20 cellular contexts compared by ENCODE assay signal in genomic region chr10:132861884-132862461, GRCh38.
DNase-seq lines count a peak whose midpoint lies in the region; ATAC-seq and TF ChIP-seq lines count a peak whose summit lies in the region.
"Had no signal": no experiment of that assay in that cellular context is flagged by ENCODE, and none has a peak within 500 bp of the region (broad histone marks: within the 10 kb centered on the region; RNA-seq: fewer than 3 reads in every experiment).

No MANE protein-coding gene starts in this region.

- H3K36me3 Mint-ChIP-seq in CD14-positive monocyte (no peaks in the 10 kb centered on the region), endodermal cell (ENCODE audit: low read depth) (no peaks in the 10 kb centered on the region)
- H3K36me3 Mint-ChIP-seq: T-cell had no signal

- POLR2A ChIA-PET in HEK293T (lab: Yijun Ruan, JAX): no interaction called here

- no peak overlapping the region for H3K9ac ChIP-seq in endodermal cell (ENCODE audit: extremely low read depth, low read length, poor library complexity, severe bottlenecking)

- H3K4me1 Mint-ChIP-seq in CD14-positive monocyte: peaks cover 4% of the 10 kb centered on the region
- no peaks in the 10 kb centered on the region for H3K4me1 Mint-ChIP-seq in endodermal cell
- H3K4me1 Mint-ChIP-seq: central memory CD8-positive, alpha-beta T cell had no signal

- no peaks in the 10 kb centered on the region for H3K36me3 ChIP-seq in endodermal cell (ENCODE audit: control insufficient read depth, insufficient read depth, low read length)
- H3K36me3 ChIP-seq: ascending aorta, heart right ventricle, thoracic aorta had no signal

- no peaks in the 10 kb centered on the region for H3K4me1 ChIP-seq in endodermal cell (ENCODE audit: control insufficient read depth, insufficient read depth, low read length)
- H3K4me1 ChIP-seq: ascending aorta, heart right ventricle had no signal

- no peak overlapping the region for H3K27ac Mint-ChIP-seq in CD14-positive monocyte
- H3K27ac Mint-ChIP-seq in endodermal cell: no peak overlapping the region
- H3K27ac Mint-ChIP-seq: activated CD4-positive, alpha-beta T cell treated with anti-CD3 and anti-CD28 coated beads, Interleukin-2, amount 10 ng/mL, durations not matched to agents 24 days and 14 days; T-cell had no signal

- intact Hi-C loops in CD14-positive monocyte (cut with micrococcal nuclease) (no loop called here), sciatic nerve (cut with DNase I) (no loop called here)

- WGBS in endodermal cell (ENCODE audit: insufficient coverage in 1 of 2, insufficient read length in 1 of 2), 2 experiments: 88 to 92% methylated on average over 13 to 22 of the region's 24 CpGs

- no peaks in the 10 kb centered on the region for H3K9me3 ChIP-seq in endodermal cell (ENCODE audit: control insufficient read depth, low read length)
- H3K9me3 ChIP-seq: ascending aorta, thoracic aorta had no signal

- no peak overlapping the region for H3K27ac ChIP-seq in endodermal cell (ENCODE audit: low read depth, low read length)
- H3K27ac ChIP-seq: ascending aorta, heart right ventricle, skin epidermis, thoracic aorta had no signal

- H3K9me3 Mint-ChIP-seq in CD14-positive monocyte (peaks cover 0 to 12% (median 2%) of the 10 kb centered on the region in 7 donors), endodermal cell (peaks cover 2% of the 10 kb centered on the region)
- H3K9me3 Mint-ChIP-seq: activated CD4-positive, alpha-beta T cell treated with anti-CD3 and anti-CD28 coated beads, Interleukin-2, amount 10 ng/mL, durations not matched to agents 24 days and 14 days; central memory CD8-positive, alpha-beta T cell; T-cell had no signal

- H3K27me3 Mint-ChIP-seq in CD14-positive monocyte (ENCODE audit: low read depth in 3 of 3) (peaks cover 2 to 19% (median 4%) of the 10 kb centered on the region in 3 donors), endodermal cell (ENCODE audit: insufficient read depth) (no peaks in the 10 kb centered on the region)
- H3K27me3 Mint-ChIP-seq: activated CD4-positive, alpha-beta T cell treated with anti-CD3 and anti-CD28 coated beads, Interleukin-2, amount 10 ng/mL, durations not matched to agents 24 days and 14 days had no signal

- no peak for ATAC-seq in sciatic nerve
- no peak for ATAC-seq in GM21423 (IDR thresholded peaks at IDR 0.05; ENCODE audit: unreplicated experiment)

- no peak for TF ChIP-seq CTCF in CD14-positive monocyte (IDR thresholded peaks at IDR 0.05)
- no peak for TF ChIP-seq CTCF in endodermal cell (conservative IDR thresholded peaks at IDR 0.05)

- H3K27me3 ChIP-seq in endodermal cell (ENCODE audit: control insufficient read depth, insufficient read depth, low read length, poor library complexity, severe bottlenecking): no peaks in the 10 kb centered on the region
- H3K27me3 ChIP-seq: ascending aorta had no signal

- H3K4me3 ChIP-seq in endodermal cell (ENCODE audit: low read length): no peak overlapping the region
- H3K4me3 ChIP-seq: ascending aorta, heart right ventricle, skin epidermis, thoracic aorta had no signal

- CTCF ChIA-PET in HEK293T (lab: Yijun Ruan, JAX): no interaction called here

- no peak overlapping the region for H3K4me3 Mint-ChIP-seq in CD14-positive monocyte
- H3K4me3 Mint-ChIP-seq in endodermal cell: no peak overlapping the region
- H3K4me3 Mint-ChIP-seq: activated CD4-positive, alpha-beta T cell treated with anti-CD3 and anti-CD28 coated beads, Interleukin-2, amount 10 ng/mL, durations not matched to agents 24 days and 14 days; central memory CD8-positive, alpha-beta T cell had no signal

- DNase-seq in activated T-cell treated with anti-CD3 and anti-CD28 coated beads, Interleukin-2, amount 50 U/mL, for 1 hour: peak; percentile 13
- DNase-seq in activated T-cell treated with anti-CD3 and anti-CD28 coated beads for 4 hours: no peak
- peak; percentile 23 for DNase-seq in CD14-positive monocyte (ENCODE audit: low spot score)
- DNase-seq in endodermal cell: peak; percentile 38
- DNase-seq in sciatic nerve (ENCODE audit: low spot score): peak; percentile 60
- DNase-seq in HPDE6-E6E7 (ENCODE audit: extremely low spot score): no peak
- DNase-seq in HEK293T (ENCODE audit: extremely low spot score): no peak
- DNase-seq: activated CD4-positive, alpha-beta T cell treated with anti-CD3 and anti-CD28 coated beads, Interleukin-2, amount 10 ng/mL, durations not matched to agents 24 days and 14 days; activated naive CD4-positive, alpha-beta T cell treated with Interleukin-2 at 50 U/mL for 16 hours; DMS79; NCI-H69; SIG-M5; stimulated activated CD4-positive, alpha-beta T cell treated with anti-CD3 and anti-CD28 coated beads, Interleukin-2, amount 100 ng/mL, for 48 hours had no signal

TF ChIP-seq in HEK293T, 16 proteins besides CTCF, POLR2A, EP300 and RAD21:
- no peak for TF ChIP-seq FOXA1 (IDR thresholded peaks at IDR 0.05)
- no peak for TF ChIP-seq ELF4 (IDR thresholded peaks at IDR 0.05)

Comparison
In these comparisons a context has a peak if more than half of its experiments do, and no peak if none do; other contexts are left out.
1. DNase-seq: peak in activated T-cell treated with anti-CD3 and anti-CD28 coated beads, Interleukin-2, amount 50 U/mL, for 1 hour (single experiment), CD14-positive monocyte (single experiment), endodermal cell (single experiment) and sciatic nerve (single experiment); none in activated T-cell treated with anti-CD3 and anti-CD28 coated beads for 4 hours (single experiment), HPDE6-E6E7 (single experiment) and HEK293T (single experiment).